In the genomic region with DNA sequence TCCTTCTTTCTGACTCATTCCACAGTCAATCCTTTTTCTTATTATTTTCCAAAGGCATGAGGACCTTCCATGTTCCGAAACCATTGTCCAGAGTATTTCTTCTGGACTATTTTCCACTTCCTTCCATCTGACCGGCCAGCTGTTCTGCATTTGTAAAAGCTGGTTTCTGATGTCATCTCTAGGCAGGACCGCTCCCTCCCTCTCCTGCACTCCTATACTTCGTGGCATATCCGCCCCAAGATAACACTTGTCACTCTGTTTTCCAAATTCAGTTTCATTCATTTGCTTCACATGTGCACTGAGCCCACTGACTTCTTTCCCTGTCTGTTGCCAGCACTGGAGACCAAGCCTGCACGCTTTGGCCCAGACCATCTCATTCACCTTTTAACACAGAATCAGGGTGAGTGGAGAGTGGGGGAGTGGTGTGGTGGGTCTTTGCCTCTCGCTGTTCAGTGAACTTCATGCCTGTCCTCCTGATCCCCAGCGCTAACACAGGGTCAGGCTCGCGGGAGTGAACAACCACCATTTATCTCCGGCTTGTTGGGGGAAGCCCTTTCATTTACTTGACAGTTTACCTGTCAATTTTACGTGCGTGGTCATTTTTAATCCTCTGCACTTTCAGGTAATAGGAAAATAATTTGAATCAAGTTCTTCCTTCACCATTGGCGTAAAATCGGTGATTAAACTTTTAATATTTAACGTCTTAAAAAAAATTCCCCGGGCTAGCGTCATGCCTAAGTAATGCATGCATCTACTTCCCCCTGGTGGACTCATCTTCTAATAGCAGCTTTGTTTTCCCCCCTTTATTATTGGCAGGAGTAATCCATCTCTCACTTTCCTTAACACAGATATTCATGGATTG, we compare ENCODE assay signal across 1 cellular context.
TF ChIP-seq lines count a peak whose summit lies in the region.

No MANE protein-coding gene starts in this region.

TF ChIP-seq in K562, 482 proteins besides CTCF, POLR2A, EP300 and RAD21 (continued from another document):
- TF ChIP-seq, protein P1, sequence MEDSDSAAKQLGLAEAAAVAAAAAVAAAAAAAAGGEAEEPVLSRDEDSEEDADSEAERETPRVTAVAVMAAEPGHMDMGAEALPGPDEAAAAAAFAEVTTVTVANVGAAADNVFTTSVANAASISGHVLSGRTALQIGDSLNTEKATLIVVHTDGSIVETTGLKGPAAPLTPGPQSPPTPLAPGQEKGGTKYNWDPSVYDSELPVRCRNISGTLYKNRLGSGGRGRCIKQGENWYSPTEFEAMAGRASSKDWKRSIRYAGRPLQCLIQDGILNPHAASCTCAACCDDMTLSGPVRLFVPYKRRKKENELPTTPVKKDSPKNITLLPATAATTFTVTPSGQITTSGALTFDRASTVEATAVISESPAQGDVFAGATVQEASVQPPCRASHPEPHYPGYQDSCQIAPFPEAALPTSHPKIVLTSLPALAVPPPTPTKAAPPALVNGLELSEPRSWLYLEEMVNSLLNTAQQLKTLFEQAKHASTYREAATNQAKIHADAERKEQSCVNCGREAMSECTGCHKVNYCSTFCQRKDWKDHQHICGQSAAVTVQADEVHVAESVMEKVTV (CRISPR knock-in tag; IDR thresholded peaks at IDR 0.05), result peak; percentile 81
- TF ChIP-seq, protein P2, sequence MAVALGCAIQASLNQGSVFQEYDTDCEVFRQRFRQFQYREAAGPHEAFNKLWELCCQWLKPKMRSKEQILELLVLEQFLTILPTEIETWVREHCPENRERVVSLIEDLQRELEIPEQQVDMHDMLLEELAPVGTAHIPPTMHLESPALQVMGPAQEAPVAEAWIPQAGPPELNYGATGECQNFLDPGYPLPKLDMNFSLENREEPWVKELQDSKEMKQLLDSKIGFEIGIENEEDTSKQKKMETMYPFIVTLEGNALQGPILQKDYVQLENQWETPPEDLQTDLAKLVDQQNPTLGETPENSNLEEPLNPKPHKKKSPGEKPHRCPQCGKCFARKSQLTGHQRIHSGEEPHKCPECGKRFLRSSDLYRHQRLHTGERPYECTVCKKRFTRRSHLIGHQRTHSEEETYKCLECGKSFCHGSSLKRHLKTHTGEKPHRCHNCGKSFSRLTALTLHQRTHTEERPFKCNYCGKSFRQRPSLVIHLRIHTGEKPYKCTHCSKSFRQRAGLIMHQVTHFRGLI (CRISPR knock-in tag; IDR thresholded peaks at IDR 0.05), result no peak
- TF ChIP-seq ZFPM2 (CRISPR knock-in tag; IDR thresholded peaks at IDR 0.05) (no peak), NFIX (CRISPR knock-in tag; IDR thresholded peaks at IDR 0.05; ENCODE audit: low read depth) (no peak), HLTF (IDR thresholded peaks at IDR 0.05) (no peak), MYC (IDR thresholded peaks at IDR 0.05; ENCODE audit: low read depth, low read length) (no peak), MYC (CRISPR knock-in tag; IDR thresholded peaks at IDR 0.05; ENCODE audit: borderline replicate concordance, low read depth) (no peak), SMC3 (conservative IDR thresholded peaks at IDR 0.05; ENCODE audit: insufficient read depth, low read depth, low read length) (peak; percentile 57; the same call in 1 of the 2 replicates), KHSRP (IDR thresholded peaks at IDR 0.05) (no peak), ATF1 (CRISPR knock-in tag; IDR thresholded peaks at IDR 0.05) (no peak), ATF1 (tag; IDR thresholded peaks at IDR 0.05) (0 out of 2 replicates have a peak, but pooled peaks have one; percentile 19), ZNF696 (CRISPR knock-in tag; conservative IDR thresholded peaks at IDR 0.05) (no peak), SMARCA5 (IDR thresholded peaks at IDR 0.05) (no peak), TCFL5 (CRISPR knock-in tag; conservative IDR thresholded peaks at IDR 0.05) (no peak), ZNF384 (IDR thresholded peaks at IDR 0.05; ENCODE audit: low read depth, low read length) (peak; percentile 86), NEUROD1 (IDR thresholded peaks at IDR 0.05; ENCODE audit: borderline replicate concordance, low read depth, low read length, partially characterized antibody) (no peak), RB1 (IDR thresholded peaks at IDR 0.05; ENCODE audit: low read depth) (no peak)
- TF ChIP-seq, protein P3, sequence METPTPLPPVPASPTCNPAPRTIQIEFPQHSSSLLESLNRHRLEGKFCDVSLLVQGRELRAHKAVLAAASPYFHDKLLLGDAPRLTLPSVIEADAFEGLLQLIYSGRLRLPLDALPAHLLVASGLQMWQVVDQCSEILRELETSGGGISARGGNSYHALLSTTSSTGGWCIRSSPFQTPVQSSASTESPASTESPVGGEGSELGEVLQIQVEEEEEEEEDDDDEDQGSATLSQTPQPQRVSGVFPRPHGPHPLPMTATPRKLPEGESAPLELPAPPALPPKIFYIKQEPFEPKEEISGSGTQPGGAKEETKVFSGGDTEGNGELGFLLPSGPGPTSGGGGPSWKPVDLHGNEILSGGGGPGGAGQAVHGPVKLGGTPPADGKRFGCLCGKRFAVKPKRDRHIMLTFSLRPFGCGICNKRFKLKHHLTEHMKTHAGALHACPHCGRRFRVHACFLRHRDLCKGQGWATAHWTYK (CRISPR knock-in tag; IDR thresholded peaks at IDR 0.05), result no peak
- TF ChIP-seq, protein P4, sequence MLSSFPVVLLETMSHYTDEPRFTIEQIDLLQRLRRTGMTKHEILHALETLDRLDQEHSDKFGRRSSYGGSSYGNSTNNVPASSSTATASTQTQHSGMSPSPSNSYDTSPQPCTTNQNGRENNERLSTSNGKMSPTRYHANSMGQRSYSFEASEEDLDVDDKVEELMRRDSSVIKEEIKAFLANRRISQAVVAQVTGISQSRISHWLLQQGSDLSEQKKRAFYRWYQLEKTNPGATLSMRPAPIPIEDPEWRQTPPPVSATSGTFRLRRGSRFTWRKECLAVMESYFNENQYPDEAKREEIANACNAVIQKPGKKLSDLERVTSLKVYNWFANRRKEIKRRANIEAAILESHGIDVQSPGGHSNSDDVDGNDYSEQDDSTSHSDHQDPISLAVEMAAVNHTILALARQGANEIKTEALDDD (IDR thresholded peaks at IDR 0.05), result no peak
